ENCODE assay signal across 8 cellular contexts in genomic region chr19:29665826-29666633, GRCh38. TPM values are rescaled to one million over a fixed set of nuclear protein-coding genes. Genes with fewer than 3 reads are reported as not detected.
A peak's percentile ranks its signal among the peaks of the same experiment; 100 is the strongest.
DNase-seq lines count a peak whose midpoint lies in the region; TF ChIP-seq lines count a peak whose summit lies in the region.

No MANE protein-coding gene starts in this region.

- no peaks in the 10 kb centered on the region for H3K79me2 ChIP-seq in SU-DHL-6 (ENCODE audit: insufficient read depth, low read length)

- intact Hi-C loops in CD14-positive monocyte (cut with micrococcal nuclease), result loop anchor here (5.0 kb wide), 1 partner anchor 54 kb away; no protein-coding TSS in a partner anchor

- H3K4me2 ChIP-seq in SU-DHL-6 (ENCODE audit: low read depth, low read length, poor library complexity, severe bottlenecking), result peak overlapping the region; percentile 62

- H3K9me2 ChIP-seq in SU-DHL-6 (replicated peaks; ENCODE audit: insufficient read depth, low read length), result no peaks in the 10 kb centered on the region

- peaks cover 11 to 47% of the 10 kb centered on the region in 2 donors for H3K4me1 ChIP-seq in muscle layer of duodenum (ENCODE audit: control insufficient read depth in 1 of 2, insufficient read depth in 2 of 2, low read length in 2 of 2)

- no peaks in the 10 kb centered on the region for H3K36me3 Mint-ChIP-seq in CD14-positive monocyte

- H3K27me3 ChIP-seq in SU-DHL-6 (ENCODE audit: low read length) (no peaks in the 10 kb centered on the region), muscle layer of duodenum (ENCODE audit: low read depth, low read length) (no peaks in the 10 kb centered on the region)

- no peaks in the 10 kb centered on the region for H3K36me3 ChIP-seq in SU-DHL-6 (ENCODE audit: low read length)
- H3K36me3 ChIP-seq in muscle layer of duodenum (ENCODE audit: control insufficient read depth in 1 of 2, insufficient read depth in 2 of 2, low read length in 2 of 2), result peaks cover 0 to 3% of the 10 kb centered on the region in 2 donors

- no peaks in the 10 kb centered on the region for H4K20me1 ChIP-seq in SU-DHL-6 (ENCODE audit: low read depth, low read length)

- H3K9ac ChIP-seq in SU-DHL-6 (ENCODE audit: low read length), result peak overlapping the region; percentile 67

- TF ChIP-seq CTCF in CD14-positive monocyte (IDR thresholded peaks at IDR 0.05), result no peak
- no peak for TF ChIP-seq CTCF in SU-DHL-6 (IDR thresholded peaks at IDR 0.05; ENCODE audit: insufficient read depth, low read length, poor library complexity, severe bottlenecking)
- TF ChIP-seq CTCF in epithelial cell of proximal tubule (conservative IDR thresholded peaks at IDR 0.05; ENCODE audit: low read depth, low read length), result no peak

- no peaks in the 10 kb centered on the region for H3F3A ChIP-seq in SU-DHL-6 (ENCODE audit: insufficient read depth)

- no peak overlapping the region for H3K27ac ChIP-seq in SU-DHL-6 (ENCODE audit: low read depth, low read length)
- peak overlapping the region; percentile 88 for H3K27ac ChIP-seq in muscle layer of duodenum (ENCODE audit: low read length)

- peaks cover 21% of the 10 kb centered on the region for H3K4me1 Mint-ChIP-seq in CD14-positive monocyte

- H3K4me3 ChIP-seq in SU-DHL-6 (ENCODE audit: insufficient read depth, low read length, poor library complexity, severe bottlenecking) (peak overlapping the region; percentile 86), epithelial cell of proximal tubule (ENCODE audit: low read depth, low read length) (peak overlapping the region; percentile 79), muscle layer of duodenum (ENCODE audit: low read depth in 1 of 2, low read length in 2 of 2) (peak overlapping the region; percentile 64 to 82)

- H2AFZ ChIP-seq in SU-DHL-6 (ENCODE audit: low read depth, low read length, severe bottlenecking), result peak overlapping the region; percentile 78

- peak overlapping the region; percentile 64 to 80 for H3K4me3 Mint-ChIP-seq in CD14-positive monocyte

- H3K9me3 ChIP-seq in SU-DHL-6 (ENCODE audit: insufficient read depth, low read length), result no peaks in the 10 kb centered on the region
- H3K9me3 ChIP-seq in muscle layer of duodenum (ENCODE audit: control insufficient read depth in 1 of 2, low read length in 2 of 2), result no peaks in the 10 kb centered on the region

- DNase-seq in CD14-positive monocyte (ENCODE audit: low spot score) (no peak), HCEC 1CT (peak; percentile 16), epithelial cell of proximal tubule (ENCODE audit: low read depth) (no peak), UCSD-AML1 (lab: John Stamatoyannopoulos, UW; ENCODE audit: unreplicated experiment) (no peak), amniotic stem cell (lab: John Stamatoyannopoulos, UW) (no peak), erythroblast (lab: John Stamatoyannopoulos, UW) (no peak)

- peaks cover 0 to 2% (median 0%) of the 10 kb centered on the region in 7 donors for H3K9me3 Mint-ChIP-seq in CD14-positive monocyte

- H3K27ac Mint-ChIP-seq in CD14-positive monocyte, result no peak overlapping the region

- no peak for TF ChIP-seq POLR2A in erythroblast (IDR thresholded peaks at IDR 0.05; ENCODE audit: low read length)

- peaks cover 3 to 24% (median 15%) of the 10 kb centered on the region in 3 donors for H3K27me3 Mint-ChIP-seq in CD14-positive monocyte (ENCODE audit: low read depth in 3 of 3)

RNA-seq across cellular contexts. Expression of gene PLEKHF1, which starts 0.8 kb away (rescaled TPM):
- under 1 TPM; 0.11 to 0.26 TPM for polyA plus RNA-seq in CD14-positive monocyte
- total RNA-seq in epithelial cell of proximal tubule, result 10.4 and 16.3 TPM in 2 replicates

RNA-seq across cellular contexts. Expression of gene C19orf12, which starts 49.0 kb away (rescaled TPM):
- polyA plus RNA-seq in CD14-positive monocyte, result 1 to 10 TPM; 6.0 to 8.0 TPM
- total RNA-seq in epithelial cell of proximal tubule, result 24.9 and 31.2 TPM in 2 replicates

RNA-seq across cellular contexts. Expression of gene POP4, which starts 59.9 kb away (rescaled TPM):
- polyA plus RNA-seq in CD14-positive monocyte, result 100 to 1,000 TPM; 161 to 162 TPM
- 53.5 and 76.3 TPM in 2 replicates for total RNA-seq in epithelial cell of proximal tubule
